ENCODE assay signal across 22 cellular contexts in the genomic region with DNA sequence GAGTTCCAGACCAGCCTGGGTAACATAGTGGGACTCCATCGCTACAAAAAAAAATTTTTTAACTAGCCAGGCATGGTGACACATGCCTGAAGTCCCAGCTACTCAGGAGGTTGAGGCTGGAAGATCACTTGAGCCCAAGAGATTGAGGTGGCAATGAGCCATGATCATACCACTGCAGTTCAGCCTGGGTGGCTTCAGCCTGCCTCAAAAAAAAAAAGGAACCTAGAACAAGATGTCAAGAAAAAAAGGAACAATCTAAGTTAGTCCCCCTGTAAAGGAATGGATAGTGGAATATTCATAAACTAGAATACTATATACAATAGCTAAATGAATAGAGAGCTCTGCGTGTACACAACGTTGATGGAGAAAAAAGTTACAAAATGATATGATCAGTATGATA.
"Had no signal": no experiment of that assay in that cellular context is flagged by ENCODE, and none has a peak within 500 bp of the region (broad histone marks: within the 10 kb centered on the region; RNA-seq: fewer than 3 reads in every experiment).

No MANE protein-coding gene starts in this region.

- H3K27me3 Mint-ChIP-seq: activated CD4-positive, alpha-beta T cell treated with anti-CD3 and anti-CD28 coated beads, Interleukin-2, amount 10 ng/mL, durations not matched to agents 24 days and 14 days; activated CD8-positive, alpha-beta memory T cell treated with anti-CD3 and anti-CD28 coated beads, Interleukin-2, amount 10 ng/mL, durations not matched to agents 7 days and 5 days; activated CD8-positive, alpha-beta T cell treated with anti-CD3 and anti-CD28 coated beads for 36 hours; activated naive CD4-positive, alpha-beta T cell treated with anti-CD3 and anti-CD28 coated beads, Interleukin-2, amount 50 U/mL, for 24 hours; brain; naive thymus-derived CD8-positive, alpha-beta T cell; stimulated activated naive CD8-positive, alpha-beta T cell treated with anti-CD3 and anti-CD28 coated beads, Interleukin-15, amount 100 ng/mL, for 72 hours had no signal

- H3K4me3 Mint-ChIP-seq: activated CD4-positive, alpha-beta T cell treated with anti-CD3 and anti-CD28 coated beads, Interleukin-2, amount 10 ng/mL, durations not matched to agents 24 days and 14 days; activated CD8-positive, alpha-beta memory T cell treated with anti-CD3 and anti-CD28 coated beads, Interleukin-2, amount 10 ng/mL, durations not matched to agents 7 days and 5 days; activated CD8-positive, alpha-beta T cell treated with anti-CD3 and anti-CD28 coated beads for 36 hours; activated naive CD4-positive, alpha-beta T cell treated with anti-CD3 and anti-CD28 coated beads, Interleukin-2, amount 50 U/mL, for 24 hours; brain; naive thymus-derived CD8-positive, alpha-beta T cell; neural progenitor cell; stimulated activated effector memory CD8-positive, alpha-beta T cell treated with anti-CD3 and anti-CD28 coated beads, Interleukin-12 subunit alpha, Interleukin-12 subunit beta, amount 100 ng/mL, for 72 hours; stimulated activated naive CD8-positive, alpha-beta T cell treated with anti-CD3 and anti-CD28 coated beads, Interleukin-15, amount 100 ng/mL, for 72 hours had no signal

- DNase-seq: activated CD4-positive, alpha-beta T cell treated with anti-CD3 and anti-CD28 coated beads, Interleukin-2, amount 10 ng/mL, durations not matched to agents 24 days and 14 days; activated CD8-positive, alpha-beta memory T cell treated with anti-CD3 and anti-CD28 coated beads, Interleukin-2, amount 10 ng/mL, durations not matched to agents 7 days and 5 days; activated CD8-positive, alpha-beta T cell treated with anti-CD3 and anti-CD28 coated beads for 36 hours; activated gamma-delta T cell; activated T-cell treated with anti-CD3 and anti-CD28 coated beads for 4 hours; anterior cingulate cortex; caudate nucleus; effector memory CD4-positive, alpha-beta T cell; foreskin keratinocyte; left lung; naive thymus-derived CD8-positive, alpha-beta T cell; posterior cingulate gyrus; small intestine; stimulated activated CD4-positive, alpha-beta T cell treated with anti-CD3 and anti-CD28 coated beads, Interleukin-2, amount 100 ng/mL, for 24 hours; stimulated activated naive CD8-positive, alpha-beta T cell treated with anti-CD3 and anti-CD28 coated beads, Interleukin-15, amount 100 ng/mL, for 72 hours; T-helper 9 cell had no signal

- H3K9me3 ChIP-seq: left lung, tibial nerve had no signal

- H3K9me3 Mint-ChIP-seq: activated CD4-positive, alpha-beta T cell treated with anti-CD3 and anti-CD28 coated beads, Interleukin-2, amount 10 ng/mL, durations not matched to agents 24 days and 14 days; activated CD8-positive, alpha-beta T cell treated with anti-CD3 and anti-CD28 coated beads for 36 hours; activated naive CD4-positive, alpha-beta T cell treated with anti-CD3 and anti-CD28 coated beads, Interleukin-2, amount 50 U/mL, for 24 hours; stimulated activated effector memory CD8-positive, alpha-beta T cell treated with anti-CD3 and anti-CD28 coated beads, Interleukin-12 subunit alpha, Interleukin-12 subunit beta, amount 100 ng/mL, for 72 hours; stimulated activated naive CD8-positive, alpha-beta T cell treated with anti-CD3 and anti-CD28 coated beads, Interleukin-15, amount 100 ng/mL, for 72 hours had no signal

- ATAC-seq: activated CD8-positive, alpha-beta memory T cell treated with anti-CD3 and anti-CD28 coated beads, Interleukin-2, amount 10 ng/mL, durations not matched to agents 7 days and 5 days; activated CD8-positive, alpha-beta T cell treated with anti-CD3 and anti-CD28 coated beads for 36 hours; foreskin keratinocyte; left lung; naive thymus-derived CD8-positive, alpha-beta T cell; sciatic nerve; stimulated activated effector memory CD8-positive, alpha-beta T cell treated with anti-CD3 and anti-CD28 coated beads, Interleukin-12 subunit alpha, Interleukin-12 subunit beta, amount 100 ng/mL, for 72 hours; stimulated activated naive CD8-positive, alpha-beta T cell treated with anti-CD3 and anti-CD28 coated beads, Interleukin-15, amount 100 ng/mL, for 72 hours had no signal

- H3K27ac Mint-ChIP-seq: activated CD4-positive, alpha-beta T cell treated with anti-CD3 and anti-CD28 coated beads, Interleukin-2, amount 10 ng/mL, durations not matched to agents 24 days and 14 days; activated CD8-positive, alpha-beta memory T cell treated with anti-CD3 and anti-CD28 coated beads, Interleukin-2, amount 10 ng/mL, durations not matched to agents 7 days and 5 days; activated CD8-positive, alpha-beta T cell treated with anti-CD3 and anti-CD28 coated beads for 36 hours; activated naive CD4-positive, alpha-beta T cell treated with anti-CD3 and anti-CD28 coated beads, Interleukin-2, amount 50 U/mL, for 24 hours; brain; neural progenitor cell; stimulated activated effector memory CD8-positive, alpha-beta T cell treated with anti-CD3 and anti-CD28 coated beads, Interleukin-12 subunit alpha, Interleukin-12 subunit beta, amount 100 ng/mL, for 72 hours had no signal

- H3K4me1 Mint-ChIP-seq: brain, neural progenitor cell had no signal

- FAIRE-seq: small intestine had no signal
